In the genomic region with DNA sequence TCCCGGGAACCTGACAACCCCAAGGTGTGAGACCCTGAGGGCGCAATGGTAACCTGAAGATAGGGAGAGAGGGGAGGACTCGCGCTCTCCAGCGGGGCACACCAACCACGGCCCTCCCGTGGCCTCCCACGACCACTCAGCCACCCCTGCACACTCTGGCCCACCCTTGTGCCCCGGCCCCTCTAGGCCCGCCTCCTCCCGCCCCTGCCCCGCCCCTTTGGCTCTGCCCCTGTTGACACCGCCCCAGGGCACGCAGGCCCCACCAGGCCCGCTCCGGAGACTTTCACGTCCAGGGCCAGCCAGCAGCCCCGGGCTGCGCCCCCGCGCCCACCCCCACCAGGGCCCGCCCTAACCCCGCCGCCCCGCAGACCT, we compare ENCODE assay signal across 7 cellular contexts. TPM values are rescaled to one million over a fixed set of nuclear protein-coding genes. Genes with fewer than 3 reads are reported as not detected.
DNase-seq lines count a peak whose midpoint lies in the region; ATAC-seq and TF ChIP-seq lines count a peak whose summit lies in the region.
"Had no signal": no experiment of that assay in that cellular context is flagged by ENCODE, and none has a peak within 500 bp of the region (broad histone marks: within the 10 kb centered on the region; RNA-seq: fewer than 3 reads in every experiment).

No MANE protein-coding gene starts in this region.

- peaks cover 0 to 97% (median 5%) of the 10 kb centered on the region in 4 donors for H3K27me3 ChIP-seq in esophagus squamous epithelium

- peak; percentile 0 for ATAC-seq in activated CD4-positive, alpha-beta T cell treated with anti-CD3 and anti-CD28 coated beads for 36 hours
- no peak for ATAC-seq in stimulated activated naive CD8-positive, alpha-beta T cell treated with anti-CD3 and anti-CD28 coated beads, Interleukin-15, amount 100 ng/mL, for 72 hours

- peak overlapping the region; percentile 78 for H3K4me3 Mint-ChIP-seq in activated CD4-positive, alpha-beta T cell treated with anti-CD3 and anti-CD28 coated beads for 36 hours
- H3K4me3 Mint-ChIP-seq in stimulated activated naive CD8-positive, alpha-beta T cell treated with anti-CD3 and anti-CD28 coated beads, Interleukin-15, amount 100 ng/mL, for 72 hours: peak overlapping the region in 1 of 2 donors; percentile 98

- no peak for DNase-seq in activated CD4-positive, alpha-beta T cell treated with anti-CD3 and anti-CD28 coated beads for 36 hours
- no peak for DNase-seq in activated CD4-positive, alpha-beta T cell treated with anti-CD3 and anti-CD28 coated beads, Interleukin-2, amount 50 U/mL, for 48 hours
- DNase-seq in esophagus squamous epithelium (lab: John Stamatoyannopoulos, UW): no peak
- DNase-seq in stimulated activated naive CD8-positive, alpha-beta T cell treated with anti-CD3 and anti-CD28 coated beads, Interleukin-15, amount 100 ng/mL, for 72 hours: no peak
- DNase-seq in foreskin melanocyte: no peak
- no peak for DNase-seq in OCI-M1 (lab: John Stamatoyannopoulos, UW)

- H3K4me1 Mint-ChIP-seq in activated CD4-positive, alpha-beta T cell treated with anti-CD3 and anti-CD28 coated beads for 36 hours: peaks cover 77% of the 10 kb centered on the region
- H3K4me1 Mint-ChIP-seq in stimulated activated naive CD8-positive, alpha-beta T cell treated with anti-CD3 and anti-CD28 coated beads, Interleukin-15, amount 100 ng/mL, for 72 hours: peaks cover 99% of the 10 kb centered on the region

- peaks cover 9% of the 10 kb centered on the region for H3K36me3 Mint-ChIP-seq in activated CD4-positive, alpha-beta T cell treated with anti-CD3 and anti-CD28 coated beads for 36 hours (ENCODE audit: low read depth)

- peak overlapping the region; percentile 1 to 55 (median 28) for H3K4me3 ChIP-seq in esophagus squamous epithelium

- H3K27ac ChIP-seq in esophagus squamous epithelium: peak overlapping the region in 1 of 4 donors; percentile 34

- H3K9me3 ChIP-seq in esophagus squamous epithelium: no peaks in the 10 kb centered on the region

- no peak overlapping the region for H3K27ac Mint-ChIP-seq in activated CD4-positive, alpha-beta T cell treated with anti-CD3 and anti-CD28 coated beads for 36 hours
- H3K27ac Mint-ChIP-seq in stimulated activated naive CD8-positive, alpha-beta T cell treated with anti-CD3 and anti-CD28 coated beads, Interleukin-15, amount 100 ng/mL, for 72 hours: peak overlapping the region; percentile 98

- POLR2A ChIA-PET in activated CD4-positive, alpha-beta T cell treated with anti-CD3 and anti-CD28 coated beads for 36 hours (lab: Charles Lee): interaction anchor here (1.4 kb wide), 1 partner anchor 15 kb away, joined by 4 read pairs; a partner anchor contains a TSS

- H3K36me3 ChIP-seq in esophagus squamous epithelium: no peaks in the 10 kb centered on the region

- CTCF ChIA-PET in activated CD4-positive, alpha-beta T cell treated with anti-CD3 and anti-CD28 coated beads for 36 hours (lab: Charles Lee): interaction anchor here (0.7 to 1.4 kb wide), 6 partner anchors 11 to 1448 kb away, joined by 3 to 9 read pairs (median 4); a partner anchor contains a TSS

- H3K9me3 Mint-ChIP-seq in activated CD4-positive, alpha-beta T cell treated with anti-CD3 and anti-CD28 coated beads for 36 hours (ENCODE audit: low read depth): no peaks in the 10 kb centered on the region
- no peaks in the 10 kb centered on the region for H3K9me3 Mint-ChIP-seq in stimulated activated naive CD8-positive, alpha-beta T cell treated with anti-CD3 and anti-CD28 coated beads, Interleukin-15, amount 100 ng/mL, for 72 hours

- intact Hi-C loops in activated CD4-positive, alpha-beta T cell treated with anti-CD3 and anti-CD28 coated beads for 36 hours (cut with DNase I, micrococcal nuclease): loop anchor here (1.0 to 5.0 kb wide), 6 partner anchors 15 to 214 kb away; a partner anchor contains a TSS
- intact Hi-C loops in esophagus squamous epithelium (cut with DNase I): no loop called here

- no peaks in the 10 kb centered on the region for H3K27me3 Mint-ChIP-seq in activated CD4-positive, alpha-beta T cell treated with anti-CD3 and anti-CD28 coated beads for 36 hours
- peaks cover 3% of the 10 kb centered on the region for H3K27me3 Mint-ChIP-seq in stimulated activated naive CD8-positive, alpha-beta T cell treated with anti-CD3 and anti-CD28 coated beads, Interleukin-15, amount 100 ng/mL, for 72 hours

- no peak for TF ChIP-seq POLR2A in esophagus squamous epithelium (IDR thresholded peaks at IDR 0.05)

- WGBS in esophagus squamous epithelium, 2 donors: 8 to 67% methylated on average over 1 to 5 of the region's 25 CpGs

- no peak for TF ChIP-seq CTCF in esophagus squamous epithelium (IDR thresholded peaks at IDR 0.05)

- peaks cover 20 to 78% (median 25%) of the 10 kb centered on the region in 3 donors for H3K4me1 ChIP-seq in esophagus squamous epithelium

RNA-seq across cellular contexts. Expression of a gene that starts 11.0 kb away (rescaled TPM):
- 10 to 100 TPM in 1 of 2 experiments, 1 to 10 TPM in 1; 6.9 to 10.0 TPM for total RNA-seq in activated CD4-positive, alpha-beta T cell treated with anti-CD3 and anti-CD28 coated beads for 36 hours
- total RNA-seq in esophagus squamous epithelium: 10 to 100 TPM in 2 of 4 donors, 1 to 10 TPM in 2; 1.5 to 45.2 (median 12.8) TPM
- total RNA-seq: liver had no signal

RNA-seq across cellular contexts. Expression of a gene that starts 14.9 kb away (rescaled TPM):
- 10 to 100 TPM; 41.9 to 44.5 TPM for total RNA-seq in activated CD4-positive, alpha-beta T cell treated with anti-CD3 and anti-CD28 coated beads for 36 hours
- 10 to 100 TPM; 23.1 to 41.0 (median 26.1) TPM for total RNA-seq in esophagus squamous epithelium

RNA-seq across cellular contexts. Expression of a gene that starts 22.5 kb away (rescaled TPM):
- 10 to 100 TPM in 1 of 2 experiments, 1 to 10 TPM in 1; 9.3 to 11.1 TPM for total RNA-seq in activated CD4-positive, alpha-beta T cell treated with anti-CD3 and anti-CD28 coated beads for 36 hours
- total RNA-seq in esophagus squamous epithelium: 1 to 10 TPM; 1.4 to 3.2 (median 2.2) TPM

RNA-seq across cellular contexts. Expression of a gene that starts 35.0 kb away (rescaled TPM):
- total RNA-seq in activated CD4-positive, alpha-beta T cell treated with anti-CD3 and anti-CD28 coated beads for 36 hours: 1 to 10 TPM; 5.5 to 6.7 TPM
- under 1 TPM in 2 of 4 donors, not detected in 2; 0.40 to 0.95 TPM for total RNA-seq in esophagus squamous epithelium

RNA-seq across cellular contexts. Expression of a gene that starts 35.2 kb away (rescaled TPM):
- total RNA-seq in activated CD4-positive, alpha-beta T cell treated with anti-CD3 and anti-CD28 coated beads for 36 hours: under 1 TPM; 0.48 to 0.54 TPM
- 1 to 10 TPM in 1 of 4 donors, under 1 TPM in 3; 0.19 to 2.5 (median 0.72) TPM for total RNA-seq in esophagus squamous epithelium
